12 cellular contexts compared by ENCODE assay signal in the genomic region with DNA sequence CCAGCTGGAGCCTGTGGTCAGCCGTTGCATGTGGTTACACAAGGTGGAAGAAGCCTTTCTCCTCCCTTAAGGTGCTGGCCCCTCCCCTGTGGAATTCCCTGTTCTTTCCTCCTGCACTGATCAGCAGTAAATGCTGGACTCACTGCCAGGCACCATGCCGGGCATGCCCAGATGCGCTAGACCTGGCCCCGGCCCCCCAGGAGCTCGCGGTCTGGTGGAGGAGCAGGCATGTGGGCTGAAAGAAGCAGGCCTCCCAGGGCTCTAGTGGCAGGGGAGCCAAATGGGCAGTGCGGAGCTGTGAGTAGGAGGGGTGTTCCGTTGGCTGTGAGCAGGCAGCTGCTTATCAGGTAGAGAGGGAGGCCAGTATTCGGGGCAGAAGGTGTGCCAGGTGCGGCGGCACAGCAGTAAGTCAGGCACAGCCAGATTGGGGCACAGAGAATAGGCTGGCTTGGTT. TPM values are rescaled to one million over a fixed set of nuclear protein-coding genes. Genes with fewer than 3 reads are reported as not detected.
A peak's percentile ranks its signal among the peaks of the same experiment; 100 is the strongest.
DNase-seq lines count a peak whose midpoint lies in the region; ATAC-seq and TF ChIP-seq lines count a peak whose summit lies in the region.
"Had no signal": no experiment of that assay in that cellular context is flagged by ENCODE, and none has a peak within 500 bp of the region (broad histone marks: within the 10 kb centered on the region; RNA-seq: fewer than 3 reads in every experiment).

No MANE protein-coding gene starts in this region.

- no peaks in the 10 kb centered on the region for H3K9me3 ChIP-seq in CD8-positive, alpha-beta memory T cell (ENCODE audit: low read length)
- H3K9me3 ChIP-seq: right lobe of liver, SJSA1 had no signal

- no peaks in the 10 kb centered on the region for H3K27me3 ChIP-seq in CD8-positive, alpha-beta memory T cell (ENCODE audit: insufficient read depth, low read length, poor library complexity, severe bottlenecking)
- H3K27me3 ChIP-seq: right lobe of liver, SJSA1 had no signal

- peaks cover 66 to 87% (median 82%) of the 10 kb centered on the region in 3 donors for H3K4me1 Mint-ChIP-seq in CD8-positive, alpha-beta memory T cell
- H3K4me1 Mint-ChIP-seq in MCF 10A (ENCODE audit: insufficient read depth, unreplicated experiment) (peaks cover 22% of the 10 kb centered on the region), natural killer cell (peaks cover 58 to 70% of the 10 kb centered on the region in 2 donors)

- BruUV-seq in MCF 10A (replicated peaks; lab: Mats Ljungman, UMichigan), result no TSS peak

- no peaks in the 10 kb centered on the region for H3K27me3 Mint-ChIP-seq in CD8-positive, alpha-beta memory T cell
- H3K27me3 Mint-ChIP-seq in MCF 10A (ENCODE audit: insufficient read depth, unreplicated experiment) (no peaks in the 10 kb centered on the region), natural killer cell (ENCODE audit: low read depth in 2 of 2) (no peaks in the 10 kb centered on the region)

- H3K9me3 Mint-ChIP-seq in CD8-positive, alpha-beta memory T cell, result no peaks in the 10 kb centered on the region
- H3K9me3 Mint-ChIP-seq in MCF 10A (ENCODE audit: unreplicated experiment) (no peaks in the 10 kb centered on the region), natural killer cell (no peaks in the 10 kb centered on the region)

- POLR2A ChIA-PET in CD8-positive, alpha-beta memory T cell (lab: Charles Lee), result interaction anchor here (1.1 kb wide), 1 partner anchor 22 kb away, joined by 3 read pairs; no protein-coding TSS in a partner anchor
- POLR2A ChIA-PET in MCF 10A (lab: Yijun Ruan, JAX), result interaction anchor here (0.9 to 1.5 kb wide), 6 partner anchors 9 to 343 kb away, joined by 3 to 5 read pairs (median 4); a partner anchor contains a TSS

- ATAC-seq in natural killer cell (no peak), HG02759 (IDR thresholded peaks at IDR 0.05; ENCODE audit: unreplicated experiment) (no peak), HG02870 (IDR thresholded peaks at IDR 0.05; ENCODE audit: unreplicated experiment) (no peak)
- ATAC-seq: right lobe of liver had no signal

- H3K27ac ChIP-seq in CD8-positive, alpha-beta memory T cell (ENCODE audit: low read depth, low read length), result no peak overlapping the region
- H3K27ac ChIP-seq: right lobe of liver, SJSA1 had no signal

- TF ChIP-seq POLR2A in NB4 (IDR thresholded peaks at IDR 0.05; ENCODE audit: extremely low read depth, insufficient read length), result no peak

- peak overlapping the region; percentile 14 to 95 (median 68) for H3K27ac Mint-ChIP-seq in CD8-positive, alpha-beta memory T cell
- H3K27ac Mint-ChIP-seq in MCF 10A (ENCODE audit: low read depth, unreplicated experiment), result peak overlapping the region; percentile 92
- H3K27ac Mint-ChIP-seq in natural killer cell, result peak overlapping the region; percentile 87 to 89

- TF ChIP-seq CTCF in NB4 (IDR thresholded peaks at IDR 0.05; ENCODE audit: low read depth, low read length) (no peak), MCF 10A (IDR thresholded peaks at IDR 0.05; ENCODE audit: unreplicated experiment) (no peak), natural killer cell (IDR thresholded peaks at IDR 0.05) (no peak)

- peaks cover 70% of the 10 kb centered on the region for H3K4me1 ChIP-seq in CD8-positive, alpha-beta memory T cell (ENCODE audit: insufficient read depth, low read length)
- H3K4me1 ChIP-seq: right lobe of liver had no signal

- no peak for DNase-seq in CD8-positive, alpha-beta memory T cell
- DNase-seq in NB4 (ENCODE audit: low read depth), result peak; percentile 86
- peak; percentile 79 for DNase-seq in MCF 10A (ENCODE audit: unreplicated experiment)
- DNase-seq in natural killer cell, result no peak
- DNase-seq in activated CD4-positive, CD25-positive, alpha-beta regulatory T cell (lab: John Stamatoyannopoulos, UW), result no peak
- no peak for DNase-seq in hypothalamus (lab: John Stamatoyannopoulos, UW)
- DNase-seq: effector CD4-positive, alpha-beta T cell; NCI-H1092 had no signal

- peaks cover 5% of the 10 kb centered on the region for H3K36me3 ChIP-seq in CD8-positive, alpha-beta memory T cell (ENCODE audit: insufficient read depth, low read length)
- H3K36me3 ChIP-seq: right lobe of liver had no signal

- CTCF ChIA-PET in CD8-positive, alpha-beta memory T cell (lab: Charles Lee), result interaction anchor here (1.6 to 18.1 kb wide), 2 partner anchors 9 to 10 kb away, joined by 10 to 358 read pairs; a partner anchor contains a TSS
- CTCF ChIA-PET in MCF 10A (lab: Yijun Ruan, JAX), result interaction anchor here (0.6 to 2.0 kb wide), 8 partner anchors 9 to 259 kb away, joined by 3 to 8 read pairs (median 4); a partner anchor contains a TSS

- intact Hi-C loops in MCF 10A (cut with micrococcal nuclease) (no loop called here), natural killer cell (cut with micrococcal nuclease) (no loop called here)

- no peak overlapping the region for H3K4me3 ChIP-seq in CD8-positive, alpha-beta memory T cell (ENCODE audit: low read length)
- peak overlapping the region; percentile 42 for H3K4me3 ChIP-seq in NB4 (ENCODE audit: low read depth, low read length)
- H3K4me3 ChIP-seq: right lobe of liver, SJSA1 had no signal

- peaks cover 0 to 30% (median 0%) of the 10 kb centered on the region in 3 donors for H3K36me3 Mint-ChIP-seq in CD8-positive, alpha-beta memory T cell
- H3K36me3 Mint-ChIP-seq in MCF 10A (ENCODE audit: insufficient read depth, unreplicated experiment) (no peaks in the 10 kb centered on the region), natural killer cell (no peaks in the 10 kb centered on the region)

- H3K4me3 Mint-ChIP-seq in CD8-positive, alpha-beta memory T cell, result peak overlapping the region in 6 of 7 donors; percentile 12 to 79 (median 38)
- H3K4me3 Mint-ChIP-seq in MCF 10A (ENCODE audit: unreplicated experiment), result peak overlapping the region; percentile 74
- peak overlapping the region; percentile 66 for H3K4me3 Mint-ChIP-seq in natural killer cell

RNA-seq across cellular contexts. Expression of a gene that starts 10.2 kb away (rescaled TPM):
- 10 to 100 TPM; 85.8 to 87.2 TPM for total RNA-seq in CD8-positive, alpha-beta memory T cell
- polyA plus RNA-seq in CD8-positive, alpha-beta memory T cell, result 87.4 TPM
- total RNA-seq in MCF 10A (2022) (52.8 and 57.9 TPM in 2 replicates), natural killer cell (100 to 1,000 TPM; 307 to 377 (median 350) TPM)

RNA-seq across cellular contexts. Expression of a gene that starts 24.0 kb away (rescaled TPM):
- total RNA-seq in CD8-positive, alpha-beta memory T cell, result 1 to 10 TPM; 1.1 to 1.2 TPM
- polyA plus RNA-seq in CD8-positive, alpha-beta memory T cell, result 0.97 TPM
- total RNA-seq in MCF 10A (2022) (0.49 and 1.8 TPM in 2 replicates), natural killer cell (10 to 100 TPM in 1 of 3 donors, 1 to 10 TPM in 2; 4.5 to 10.6 (median 6.3) TPM)

RNA-seq across cellular contexts. Expression of a gene that starts 34.1 kb away (rescaled TPM):
- not detected for total RNA-seq in CD8-positive, alpha-beta memory T cell
- polyA plus RNA-seq in CD8-positive, alpha-beta memory T cell, result 0.63 TPM
- not detected in 2 replicates for total RNA-seq in MCF 10A (2022)
- 1 to 10 TPM; 2.2 to 6.5 (median 3.7) TPM for total RNA-seq in natural killer cell
- total RNA-seq: right lobe of liver had no signal

Comparison
In these comparisons a context has a peak if more than half of its experiments do, and no peak if none do; other contexts are left out.
1. DNase-seq: peak in NB4 (single experiment) and MCF 10A (single experiment); none in CD8-positive, alpha-beta memory T cell (0 of 5), natural killer cell (single experiment), activated CD4-positive, CD25-positive, alpha-beta regulatory T cell (0 of 4) and hypothalamus (0 of 51).
2. Peak in every context shown above with its lines, with median percentiles within 50 percentile points of each other: H3K27ac Mint-ChIP-seq and H3K4me3 Mint-ChIP-seq.